8 cellular contexts compared by ENCODE assay signal in genomic region chr6:98833101-98834059, GRCh38. TPM values are rescaled to one million over a fixed set of nuclear protein-coding genes. Genes with fewer than 3 reads are reported as not detected.
DNase-seq lines count a peak whose midpoint lies in the region; ATAC-seq and TF ChIP-seq lines count a peak whose summit lies in the region.

No MANE protein-coding gene starts in this region.

- no peak overlapping the region for H3K27ac Mint-ChIP-seq in activated T-helper 2 cell treated with anti-CD3 and anti-CD28 coated beads, Interferon-gamma antibody, Interleukin-2, Interleukin-4, amounts not matched to agents 10 μg/mL and 5 μg/mL and 100 μg/mL, durations not matched to agents 14 hours and 24 hours and 36 hours

- no peaks in the 10 kb centered on the region for H3K9me3 Mint-ChIP-seq in activated T-helper 2 cell treated with anti-CD3 and anti-CD28 coated beads, Interferon-gamma antibody, Interleukin-2, Interleukin-4, amounts not matched to agents 10 μg/mL and 5 μg/mL and 100 μg/mL, durations not matched to agents 14 hours and 24 hours and 36 hours

- peak overlapping the region; percentile 51 for H3K27ac ChIP-seq in A673 (ENCODE audit: low read depth, low read length, poor library complexity, severe bottlenecking)
- H3K27ac ChIP-seq in heart right ventricle, result no peak overlapping the region
- H3K27ac ChIP-seq in ovary, result peak overlapping the region in 1 of 2 donors; percentile 30

- peaks cover 78% of the 10 kb centered on the region for H3K27me3 Mint-ChIP-seq in activated T-helper 2 cell treated with anti-CD3 and anti-CD28 coated beads, Interferon-gamma antibody, Interleukin-2, Interleukin-4, amounts not matched to agents 10 μg/mL and 5 μg/mL and 100 μg/mL, durations not matched to agents 14 hours and 24 hours and 36 hours (ENCODE audit: low read depth)

- no peak for TF ChIP-seq POLR2A in ovary (IDR thresholded peaks at IDR 0.05)

- CTCF ChIA-PET in A673 (lab: Charles Lee), result no interaction called here

- BruUV-seq in A673 (replicated peaks; lab: Mats Ljungman, UMichigan), result TSS peak; percentile 32

- 0 to 1% methylated on average over 65 to 66 of the region's 66 CpGs for WGBS in heart right ventricle, 2 donors
- 0 to 1% (median 1%) methylated on average over 55 to 66 of the region's 66 CpGs for WGBS in ovary, 3 donors

- DNase-seq in A673 (ENCODE audit: low spot score), result peak; percentile 80
- DNase-seq in NCI-H146 treated with DMSO at 0.1 percent for 48 hours (lab: John Stamatoyannopoulos, UW; ENCODE audit: unreplicated experiment), result peak; percentile 72
- no peak for DNase-seq in activated T-helper 2 cell treated with anti-CD3 and anti-CD28 coated beads, Interferon-gamma antibody, Interleukin-2, Interleukin-4, amounts not matched to agents 10 μg/mL and 5 μg/mL and 100 μg/mL, durations not matched to agents 14 hours and 24 hours and 36 hours (ENCODE audit: low spot score)
- DNase-seq in heart right ventricle, result peak in 1 of 2 donors; percentile 28
- peak in 4 of 5 donors; percentile 30 to 56 (median 42) for DNase-seq in ovary
- DNase-seq in GOT3 (lab: John Stamatoyannopoulos, UW), result no peak

- no peak for TF ChIP-seq EP300 in ovary (IDR thresholded peaks at IDR 0.05)

- no peaks in the 10 kb centered on the region for H3K9me3 ChIP-seq in A673 (ENCODE audit: low read depth, low read length, poor library complexity, severe bottlenecking)
- H3K9me3 ChIP-seq in heart right ventricle, result no peaks in the 10 kb centered on the region
- no peaks in the 10 kb centered on the region for H3K9me3 ChIP-seq in ovary

- H3K4me1 Mint-ChIP-seq in activated T-helper 2 cell treated with anti-CD3 and anti-CD28 coated beads, Interferon-gamma antibody, Interleukin-2, Interleukin-4, amounts not matched to agents 10 μg/mL and 5 μg/mL and 100 μg/mL, durations not matched to agents 14 hours and 24 hours and 36 hours (ENCODE audit: low read depth), result peaks cover 30% of the 10 kb centered on the region

- H3K36me3 ChIP-seq in A673 (ENCODE audit: insufficient read depth, low read length, poor library complexity, severe bottlenecking) (no peaks in the 10 kb centered on the region), heart right ventricle (no peaks in the 10 kb centered on the region), ovary (no peaks in the 10 kb centered on the region)

- POLR2A ChIA-PET in A673 (lab: Charles Lee; ENCODE audit: low non-redundant PET), result interaction anchor here (0.6 kb wide), 1 partner anchor 692 kb away, joined by 8 read pairs; no protein-coding TSS in a partner anchor

- intact Hi-C loops in A673 (cut with micrococcal nuclease; ENCODE audit: unreplicated experiment) (loop anchor here (5.0 to 10.0 kb wide), 3 partner anchors 259 to 1369 kb away; no protein-coding TSS in a partner anchor), heart right ventricle (cut with DNase I) (no loop called here), ovary (cut with DNase I) (loop anchor here in 1 of 4 donors (5.0 to 10.0 kb wide), 2 partner anchors 1339 to 1761 kb away; no protein-coding TSS in a partner anchor)
- intact Hi-C loops in activated T-helper 2 cell treated with anti-CD3 and anti-CD28 coated beads, Interferon-gamma antibody, Interleukin-2, Interleukin-4, amounts not matched to agents 10 μg/mL and 5 μg/mL and 100 μg/mL, durations not matched to agents 14 hours and 24 hours and 36 hours (cut with micrococcal nuclease), result loop anchor here (1.0 to 5.0 kb wide), 4 partner anchors 12 to 1629 kb away; no protein-coding TSS in a partner anchor

- H3K4me3 Mint-ChIP-seq in activated T-helper 2 cell treated with anti-CD3 and anti-CD28 coated beads, Interferon-gamma antibody, Interleukin-2, Interleukin-4, amounts not matched to agents 10 μg/mL and 5 μg/mL and 100 μg/mL, durations not matched to agents 14 hours and 24 hours and 36 hours (ENCODE audit: low read depth), result peak overlapping the region; percentile 77

- no peaks in the 10 kb centered on the region for H3K27me3 ChIP-seq in A673 (replicated peaks; ENCODE audit: insufficient read depth, low read depth, low read length, poor library complexity)
- H3K27me3 ChIP-seq in heart right ventricle, result peaks cover 50 to 100% (median 99%) of the 10 kb centered on the region in 7 donors
- H3K27me3 ChIP-seq in ovary, result peaks cover 6% of the 10 kb centered on the region

- H3K4me1 ChIP-seq in A673 (ENCODE audit: insufficient read depth, low read length, poor library complexity, severe bottlenecking), result peaks cover 3% of the 10 kb centered on the region
- peaks cover 10 to 59% (median 49%) of the 10 kb centered on the region in 9 donors for H3K4me1 ChIP-seq in heart right ventricle
- peaks cover 12% of the 10 kb centered on the region for H3K4me1 ChIP-seq in ovary (ENCODE audit: insufficient read depth)

- TF ChIP-seq CTCF in A673 (conservative IDR thresholded peaks at IDR 0.05; ENCODE audit: low read depth, low read length) (peak; percentile 44), GM12872 (IDR thresholded peaks at IDR 0.05; ENCODE audit: insufficient read depth, low read depth, low read length) (0 out of 3 replicates have a peak, but pooled peaks have one; percentile 16), heart right ventricle (IDR thresholded peaks at IDR 0.05) (peak in 3 of 9 donors; percentile 28 to 43 (median 31)), ovary (IDR thresholded peaks at IDR 0.05) (no peak)

- H3K4me3 ChIP-seq in A673 (ENCODE audit: low read depth, low read length, poor library complexity, severe bottlenecking) (peak overlapping the region; percentile 91), heart right ventricle (peak overlapping the region; percentile 37 to 64 (median 52)), ovary (peak overlapping the region; percentile 58)

- no peaks in the 10 kb centered on the region for H3K36me3 Mint-ChIP-seq in activated T-helper 2 cell treated with anti-CD3 and anti-CD28 coated beads, Interferon-gamma antibody, Interleukin-2, Interleukin-4, amounts not matched to agents 10 μg/mL and 5 μg/mL and 100 μg/mL, durations not matched to agents 14 hours and 24 hours and 36 hours (ENCODE audit: low read depth)

- peak; percentile 42 to 83 (median 72) for ATAC-seq in heart right ventricle
- no peak for ATAC-seq in GM19035 (IDR thresholded peaks at IDR 0.05; ENCODE audit: unreplicated experiment)

RNA-seq across cellular contexts. Expression of gene POU3F2, which starts 1.0 kb away (rescaled TPM):
- total RNA-seq in A673 (2021), result 22.8 and 25.5 TPM in 2 replicates
- total RNA-seq in activated T-helper 2 cell treated with anti-CD3 and anti-CD28 coated beads, Interferon-gamma antibody, Interleukin-2, Interleukin-4, amounts not matched to agents 10 μg/mL and 5 μg/mL and 100 μg/mL, durations not matched to agents 14 hours and 24 hours and 36 hours, result not detected in 2 replicates
- not detected for total RNA-seq in heart right ventricle
- not detected for polyA plus RNA-seq in heart right ventricle
- not detected for total RNA-seq in ovary
- under 1 TPM in 1 of 2 donors, not detected in 1; 0.02 TPM for polyA plus RNA-seq in ovary

Comparison
In these comparisons a context has a peak if more than half of its experiments do, and no peak if none do; other contexts are left out.
1. DNase-seq: peak in A673 (single experiment), NCI-H146 treated with DMSO at 0.1 percent for 48 hours (single experiment) and ovary (4 of 5); none in activated T-helper 2 cell treated with anti-CD3 and anti-CD28 coated beads, Interferon-gamma antibody, Interleukin-2, Interleukin-4, amounts not matched to agents 10 μg/mL and 5 μg/mL and 100 μg/mL, durations not matched to agents 14 hours and 24 hours and 36 hours (single experiment) and GOT3 (single experiment).
2. CTCF ChIP-seq: peak in A673 (single experiment) and GM12872 (single experiment); none in ovary (0 of 3).
3. RNA of gene POU3F2, which starts 1.0 kb away (total RNA-seq): 22.8 to 25.5 TPM in A673; not detected in ovary, not detected in activated T-helper 2 cell treated with anti-CD3 and anti-CD28 coated beads, Interferon-gamma antibody, Interleukin-2, Interleukin-4, amounts not matched to agents 10 μg/mL and 5 μg/mL and 100 μg/mL, durations not matched to agents 14 hours and 24 hours and 36 hours and not detected in heart right ventricle; every median in the first group is over 10 times any median in the second.
4. intact Hi-C loops: an anchor here in A673 (5.0 to 10.0 kb wide) and activated T-helper 2 cell treated with anti-CD3 and anti-CD28 coated beads, Interferon-gamma antibody, Interleukin-2, Interleukin-4, amounts not matched to agents 10 μg/mL and 5 μg/mL and 100 μg/mL, durations not matched to agents 14 hours and 24 hours and 36 hours (1.0 to 5.0 kb wide); none called in heart right ventricle.
5. Peak in every context shown above with its lines, with median percentiles within 50 percentile points of each other: H3K4me3 ChIP-seq.